ENCODE assay signal across 1 cellular context in the genomic region with DNA sequence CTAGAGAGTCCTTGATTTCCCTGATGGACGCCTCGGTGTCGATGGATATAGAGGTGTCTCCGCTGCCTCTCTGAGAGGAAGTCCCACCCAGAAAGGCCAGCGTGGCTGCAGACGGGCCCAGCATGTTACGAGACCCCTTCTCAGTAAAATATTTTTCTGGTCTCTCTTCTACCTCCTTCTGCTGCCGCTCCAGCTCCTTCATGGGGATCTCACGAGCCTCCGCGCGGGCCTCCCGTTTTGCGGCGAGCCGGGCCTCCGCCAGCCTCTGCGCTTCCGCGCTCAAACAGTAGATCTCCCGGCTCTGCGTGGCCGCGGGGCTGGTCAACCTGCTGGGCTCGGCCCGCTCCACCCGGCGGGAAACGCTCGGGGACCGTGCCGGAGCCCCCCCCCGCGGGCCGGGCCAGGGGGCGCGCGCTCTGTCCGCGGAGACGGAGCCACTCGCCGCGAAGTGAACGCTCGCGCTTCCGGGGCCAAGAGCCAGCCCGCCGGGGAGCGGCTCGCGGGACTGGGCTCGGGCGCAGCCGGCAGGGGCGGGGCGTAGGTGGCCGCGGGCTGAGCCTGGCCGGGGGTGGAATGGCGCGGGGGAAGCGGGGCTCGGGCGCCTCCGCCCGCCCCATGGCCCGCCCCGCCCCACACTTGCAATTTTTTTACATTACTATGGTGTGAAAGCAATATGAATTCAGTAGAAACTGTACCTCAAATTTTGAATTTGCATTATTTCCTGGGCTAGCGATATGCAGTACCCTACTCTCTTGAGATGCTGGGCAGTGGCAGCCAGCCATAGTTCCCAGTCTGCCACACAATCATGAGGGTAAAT.
TF ChIP-seq lines count a peak whose summit lies in the region.

No MANE protein-coding gene starts in this region.

TF ChIP-seq in GM12878, 131 proteins besides CTCF, POLR2A, EP300 and RAD21 (continued from another document):
- TF ChIP-seq, protein P1, sequence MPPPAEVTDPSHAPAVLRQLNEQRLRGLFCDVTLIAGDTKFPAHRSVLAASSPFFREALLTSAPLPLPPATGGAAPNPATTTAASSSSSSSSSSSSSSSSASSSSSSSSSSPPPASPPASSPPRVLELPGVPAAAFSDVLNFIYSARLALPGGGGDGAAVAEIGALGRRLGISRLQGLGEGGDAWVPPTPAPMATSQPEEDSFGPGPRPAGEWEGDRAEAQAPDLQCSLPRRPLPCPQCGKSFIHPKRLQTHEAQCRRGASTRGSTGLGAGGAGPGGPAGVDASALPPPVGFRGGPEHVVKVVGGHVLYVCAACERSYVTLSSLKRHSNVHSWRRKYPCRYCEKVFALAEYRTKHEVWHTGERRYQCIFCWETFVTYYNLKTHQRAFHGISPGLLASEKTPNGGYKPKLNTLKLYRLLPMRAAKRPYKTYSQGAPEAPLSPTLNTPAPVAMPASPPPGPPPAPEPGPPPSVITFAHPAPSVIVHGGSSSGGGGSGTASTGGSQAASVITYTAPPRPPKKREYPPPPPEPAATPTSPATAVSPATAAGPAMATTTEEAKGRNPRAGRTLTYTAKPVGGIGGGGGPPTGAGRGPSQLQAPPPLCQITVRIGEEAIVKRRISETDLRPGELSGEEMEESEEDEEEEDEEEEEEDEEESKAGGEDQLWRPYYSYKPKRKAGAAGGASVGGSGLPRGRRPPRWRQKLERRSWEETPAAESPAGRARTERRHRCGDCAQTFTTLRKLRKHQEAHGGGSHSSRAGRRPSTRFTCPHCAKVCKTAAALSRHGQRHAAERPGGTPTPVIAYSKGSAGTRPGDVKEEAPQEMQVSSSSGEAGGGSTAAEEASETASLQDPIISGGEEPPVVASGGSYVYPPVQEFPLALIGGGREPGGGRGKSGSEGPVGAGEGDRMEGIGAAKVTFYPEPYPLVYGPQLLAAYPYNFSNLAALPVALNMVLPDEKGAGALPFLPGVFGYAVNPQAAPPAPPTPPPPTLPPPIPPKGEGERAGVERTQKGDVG (CRISPR knock-in tag; IDR thresholded peaks at IDR 0.05): no peak
- TF ChIP-seq, protein P2, sequence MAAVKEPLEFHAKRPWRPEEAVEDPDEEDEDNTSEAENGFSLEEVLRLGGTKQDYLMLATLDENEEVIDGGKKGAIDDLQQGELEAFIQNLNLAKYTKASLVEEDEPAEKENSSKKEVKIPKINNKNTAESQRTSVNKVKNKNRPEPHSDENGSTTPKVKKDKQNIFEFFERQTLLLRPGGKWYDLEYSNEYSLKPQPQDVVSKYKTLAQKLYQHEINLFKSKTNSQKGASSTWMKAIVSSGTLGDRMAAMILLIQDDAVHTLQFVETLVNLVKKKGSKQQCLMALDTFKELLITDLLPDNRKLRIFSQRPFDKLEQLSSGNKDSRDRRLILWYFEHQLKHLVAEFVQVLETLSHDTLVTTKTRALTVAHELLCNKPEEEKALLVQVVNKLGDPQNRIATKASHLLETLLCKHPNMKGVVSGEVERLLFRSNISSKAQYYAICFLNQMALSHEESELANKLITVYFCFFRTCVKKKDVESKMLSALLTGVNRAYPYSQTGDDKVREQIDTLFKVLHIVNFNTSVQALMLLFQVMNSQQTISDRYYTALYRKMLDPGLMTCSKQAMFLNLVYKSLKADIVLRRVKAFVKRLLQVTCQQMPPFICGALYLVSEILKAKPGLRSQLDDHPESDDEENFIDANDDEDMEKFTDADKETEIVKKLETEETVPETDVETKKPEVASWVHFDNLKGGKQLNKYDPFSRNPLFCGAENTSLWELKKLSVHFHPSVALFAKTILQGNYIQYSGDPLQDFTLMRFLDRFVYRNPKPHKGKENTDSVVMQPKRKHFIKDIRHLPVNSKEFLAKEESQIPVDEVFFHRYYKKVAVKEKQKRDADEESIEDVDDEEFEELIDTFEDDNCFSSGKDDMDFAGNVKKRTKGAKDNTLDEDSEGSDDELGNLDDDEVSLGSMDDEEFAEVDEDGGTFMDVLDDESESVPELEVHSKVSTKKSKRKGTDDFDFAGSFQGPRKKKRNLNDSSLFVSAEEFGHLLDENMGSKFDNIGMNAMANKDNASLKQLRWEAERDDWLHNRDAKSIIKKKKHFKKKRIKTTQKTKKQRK (IDR thresholded peaks at IDR 0.05; ENCODE audit: low read depth, low read length): no peak
- no peak for TF ChIP-seq SPI1 (IDR thresholded peaks at IDR 0.05; ENCODE audit: borderline replicate concordance, insufficient read depth, low read depth, low read length)
- TF ChIP-seq ZBTB11 (CRISPR knock-in tag; IDR thresholded peaks at IDR 0.05): no peak
- TF ChIP-seq MLLT1 (IDR thresholded peaks at IDR 0.05): peak; percentile 97
- no peak for TF ChIP-seq FOXK2 (IDR thresholded peaks at IDR 0.05)
- no peak for TF ChIP-seq MXI1 (IDR thresholded peaks at IDR 0.05; ENCODE audit: low read depth, low read length)
- TF ChIP-seq HDAC2 (IDR thresholded peaks at IDR 0.05): no peak
- TF ChIP-seq SUPT20H (IDR thresholded peaks at IDR 0.05; ENCODE audit: borderline replicate concordance, control insufficient read depth, low read depth, low read length): no peak
- peak; percentile 54; the same call in 1 of the 2 replicates for TF ChIP-seq TAF1 (IDR thresholded peaks at IDR 0.05; ENCODE audit: borderline replicate concordance, low read depth, low read length)
- TF ChIP-seq, protein P3, sequence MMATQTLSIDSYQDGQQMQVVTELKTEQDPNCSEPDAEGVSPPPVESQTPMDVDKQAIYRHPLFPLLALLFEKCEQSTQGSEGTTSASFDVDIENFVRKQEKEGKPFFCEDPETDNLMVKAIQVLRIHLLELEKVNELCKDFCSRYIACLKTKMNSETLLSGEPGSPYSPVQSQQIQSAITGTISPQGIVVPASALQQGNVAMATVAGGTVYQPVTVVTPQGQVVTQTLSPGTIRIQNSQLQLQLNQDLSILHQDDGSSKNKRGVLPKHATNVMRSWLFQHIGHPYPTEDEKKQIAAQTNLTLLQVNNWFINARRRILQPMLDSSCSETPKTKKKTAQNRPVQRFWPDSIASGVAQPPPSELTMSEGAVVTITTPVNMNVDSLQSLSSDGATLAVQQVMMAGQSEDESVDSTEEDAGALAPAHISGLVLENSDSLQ (IDR thresholded peaks at IDR 0.05): no peak
- no peak for TF ChIP-seq KAT2A (conservative IDR thresholded peaks at IDR 0.05; ENCODE audit: control insufficient read depth, low read depth, low read length)
- no peak for TF ChIP-seq ZBTB33 (IDR thresholded peaks at IDR 0.05)
- no peak for TF ChIP-seq MTA3 (IDR thresholded peaks at IDR 0.05; ENCODE audit: borderline replicate concordance, low read length)
